ENCODE assay signal across 9 cellular contexts in genomic region chr20:63572788-63573738, GRCh38. TPM values are rescaled to one million over a fixed set of nuclear protein-coding genes. Genes with fewer than 3 reads are reported as not detected.
DNase-seq lines count a peak whose midpoint lies in the region; ATAC-seq and TF ChIP-seq lines count a peak whose summit lies in the region.
"Had no signal": no experiment of that assay in that cellular context is flagged by ENCODE, and none has a peak within 500 bp of the region (broad histone marks: within the 10 kb centered on the region; RNA-seq: fewer than 3 reads in every experiment).

No MANE protein-coding gene starts in this region.

- peak overlapping the region; percentile 50 for H3K4me3 ChIP-seq in SJCRH30
- peak overlapping the region; percentile 74 for H3K4me3 ChIP-seq in fibroblast of mammary gland (ENCODE audit: control insufficient read depth, low read depth, low read length)

- H3K27ac ChIP-seq in SJCRH30, result no peak overlapping the region

- peaks cover 33% of the 10 kb centered on the region for H3K27me3 ChIP-seq in SJCRH30

- no peak for DNase-seq in SJCRH30
- no peak for DNase-seq in fibroblast of mammary gland (ENCODE audit: low read depth)
- DNase-seq in sciatic nerve (ENCODE audit: low spot score), result no peak
- no peak for DNase-seq in 8988T
- no peak for DNase-seq in kidney glomerular epithelial cell (lab: John Stamatoyannopoulos, UW)
- no peak for DNase-seq in NCI-H345 treated with DMSO at 0.1 percent for 48 hours (lab: John Stamatoyannopoulos, UW; ENCODE audit: unreplicated experiment)
- no peak for DNase-seq in H4 (ENCODE audit: low spot score)

- intact Hi-C loops in sciatic nerve (cut with DNase I), result no loop called here

- ATAC-seq in sciatic nerve, result peak; percentile 2

- H3K36me3 ChIP-seq in SJCRH30, result no peaks in the 10 kb centered on the region

- H3K4me1 ChIP-seq in SJCRH30, result peaks cover 5% of the 10 kb centered on the region; the same call in 1 of the 2 replicates

- TF ChIP-seq CTCF in GM12872 (IDR thresholded peaks at IDR 0.05; ENCODE audit: insufficient read depth, low read depth, low read length) (peak; percentile 31; the same call in 2 of the 3 replicates), fibroblast of mammary gland (conservative IDR thresholded peaks at IDR 0.05; ENCODE audit: control insufficient read depth, insufficient read depth, low read depth, low read length) (no peak)

- H3K9me3 ChIP-seq in SJCRH30 (replicated peaks), result no peaks in the 10 kb centered on the region

RNA-seq across cellular contexts. Expression of gene HELZ2, which starts 1.0 kb away (rescaled TPM):
- total RNA-seq in SJCRH30 (2014; rRNA removed; shearing (Covaris generic)), result 4.6 and 5.7 TPM in 2 replicates
- total RNA-seq in sciatic nerve, result 21.4 TPM
- total RNA-seq in H4 (2014; rRNA removed; shearing (Covaris generic)), result 12.3 and 23.2 TPM in 2 replicates

RNA-seq across cellular contexts. Expression of gene FNDC11, which starts 19.1 kb away (rescaled TPM):
- total RNA-seq in SJCRH30 (2014; rRNA removed; shearing (Covaris generic)), result 0.02 and 0.20 TPM in 2 replicates
- total RNA-seq in sciatic nerve, result 0.94 TPM
- not detected in 2 replicates for total RNA-seq in H4 (2014; rRNA removed; shearing (Covaris generic))

RNA-seq across cellular contexts. Expression of gene SRMS, which starts 25.5 kb away (rescaled TPM):
- total RNA-seq in SJCRH30 (2014; rRNA removed; shearing (Covaris generic)), result not detected in 2 replicates
- total RNA-seq in sciatic nerve, result not detected
- total RNA-seq in H4 (2014; rRNA removed; shearing (Covaris generic)), result not detected in 2 replicates
- total RNA-seq: T-helper 2 cell treated with Interferon-gamma antibody and Interleukin-4, amounts not matched to agents 100 ng/mL and 5 ng/mL, for 36 hours had no signal

RNA-seq across cellular contexts. Expression of gene PTK6, which starts 35.9 kb away (rescaled TPM):
- total RNA-seq in SJCRH30 (2014; rRNA removed; shearing (Covaris generic)), result 1.4 TPM in 2 replicates
- 0.13 TPM for total RNA-seq in sciatic nerve
- not detected in 2 replicates for total RNA-seq in H4 (2014; rRNA removed; shearing (Covaris generic))

RNA-seq across cellular contexts. Expression of gene PPDPF, which starts 52.5 kb away (rescaled TPM):
- total RNA-seq in SJCRH30 (2014; rRNA removed; shearing (Covaris generic)), result 149 and 171 TPM in 2 replicates
- 257 TPM for total RNA-seq in sciatic nerve
- total RNA-seq in H4 (2014; rRNA removed; shearing (Covaris generic)), result 93.2 and 126 TPM in 2 replicates
